In the genomic region with DNA sequence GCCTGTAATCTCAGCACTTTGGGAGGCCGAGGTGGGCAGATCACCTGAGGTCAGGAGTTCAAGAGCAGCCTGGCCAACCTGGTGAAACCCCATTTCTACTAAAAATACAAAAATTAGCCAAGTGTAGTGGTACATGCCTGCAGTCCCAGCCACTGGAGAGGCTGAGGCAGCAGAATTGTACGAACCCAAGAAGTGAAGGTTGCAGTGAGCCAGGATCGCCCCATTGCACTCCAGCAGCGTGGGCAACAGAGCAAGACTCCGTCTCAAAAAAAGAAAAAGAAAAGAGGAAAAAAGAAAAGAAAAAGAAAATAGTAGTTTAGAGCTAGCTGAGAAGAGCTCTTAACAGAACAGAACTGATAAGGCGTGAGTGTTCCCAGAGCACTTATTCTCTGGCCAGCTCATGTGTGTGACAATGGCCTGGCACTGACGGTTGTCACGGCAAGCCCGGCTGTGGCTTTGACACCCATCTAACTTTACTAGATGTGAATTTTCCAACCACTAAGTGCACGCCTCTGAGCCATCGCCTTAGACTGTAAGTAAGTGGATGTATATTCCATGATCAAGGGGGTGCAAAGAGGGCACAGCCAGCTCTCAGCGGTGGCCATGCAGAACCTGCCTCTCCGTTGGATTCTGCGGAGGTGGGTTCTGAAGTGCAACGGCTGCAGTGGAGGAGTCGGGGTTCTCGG, we compare ENCODE assay signal across 14 cellular contexts.
"Had no signal": no experiment of that assay in that cellular context is flagged by ENCODE, and none has a peak within 500 bp of the region (broad histone marks: within the 10 kb centered on the region; RNA-seq: fewer than 3 reads in every experiment).

No MANE protein-coding gene starts in this region.

- H3K27me3 Mint-ChIP-seq: activated naive CD8-positive, alpha-beta T cell; activated T-cell treated with anti-CD3 and anti-CD28 coated beads, Interleukin-2, amount 50 U/mL, for 24 hours; T-cell had no signal

- H3K4me3 Mint-ChIP-seq: activated CD4-positive, alpha-beta T cell treated with anti-CD3 and anti-CD28 coated beads, Interleukin-2, amount 10 ng/mL, durations not matched to agents 24 days and 14 days; activated naive CD8-positive, alpha-beta T cell; activated T-cell treated with anti-CD3 and anti-CD28 coated beads, Interleukin-2, amount 50 U/mL, for 24 hours; nephron; T-cell had no signal

- H3K9me3 Mint-ChIP-seq: activated CD4-positive, alpha-beta T cell treated with anti-CD3 and anti-CD28 coated beads, Interleukin-2, amount 10 ng/mL, durations not matched to agents 24 days and 14 days; activated T-cell treated with anti-CD3 and anti-CD28 coated beads, Interleukin-2, amount 50 U/mL, for 24 hours; nephron; T-cell had no signal

- DNase-seq: activated CD4-positive, alpha-beta T cell treated with anti-CD3 and anti-CD28 coated beads, Interleukin-2, amount 10 ng/mL, durations not matched to agents 24 days and 14 days; activated gamma-delta T cell; activated T-cell treated with anti-CD3 and anti-CD28 coated beads, Interleukin-2, amount 50 U/mL, for 24 hours; anterior cingulate cortex; esophagus squamous epithelium; foreskin keratinocyte; hippocampal formation; mammary epithelial cell; mucosa of descending colon; stimulated activated CD4-positive, alpha-beta T cell treated with anti-CD3 and anti-CD28 coated beads, Interleukin-15, amount 100 ng/mL, for 24 hours; stimulated activated CD4-positive, alpha-beta T cell treated with anti-CD3 and anti-CD28 coated beads, Interleukin-4, amount 100 ng/mL, for 24 hours; T-cell had no signal

- H3K27ac Mint-ChIP-seq: activated CD4-positive, alpha-beta T cell treated with anti-CD3 and anti-CD28 coated beads, Interleukin-2, amount 10 ng/mL, durations not matched to agents 24 days and 14 days; activated naive CD8-positive, alpha-beta T cell; activated T-cell treated with anti-CD3 and anti-CD28 coated beads, Interleukin-2, amount 50 U/mL, for 24 hours; T-cell had no signal

- ATAC-seq: foreskin keratinocyte, mucosa of descending colon, T-cell had no signal
